8 cellular contexts compared by ENCODE assay signal in genomic region chr2:194166818-194167217, GRCh38.
DNase-seq lines count a peak whose midpoint lies in the region; ATAC-seq and TF ChIP-seq lines count a peak whose summit lies in the region.

No MANE protein-coding gene starts in this region.

- TF ChIP-seq CTCF in BJ (IDR thresholded peaks at IDR 0.05; ENCODE audit: insufficient read depth, low read depth, low read length) (peak; percentile 30), prostate gland (IDR thresholded peaks at IDR 0.05) (peak in 3 of 4 experiments; percentile 21 to 31 (median 27)), tibial nerve (IDR thresholded peaks at IDR 0.05) (peak in 2 of 5 experiments; percentile 25 to 34)

- no peak for TF ChIP-seq EP300 in tibial nerve (IDR thresholded peaks at IDR 0.05)

- H3K27ac ChIP-seq in prostate gland (no peak overlapping the region), tibial nerve (no peak overlapping the region)

- H3K36me3 ChIP-seq in BJ (ENCODE audit: control insufficient read depth, insufficient read depth, low read length) (no peaks in the 10 kb centered on the region), prostate gland (no peaks in the 10 kb centered on the region), tibial nerve (no peaks in the 10 kb centered on the region)

- H3K4me1 ChIP-seq in prostate gland (replicated peaks) (no peaks in the 10 kb centered on the region), tibial nerve (no peaks in the 10 kb centered on the region)

- H3K27me3 ChIP-seq in BJ (ENCODE audit: control insufficient read depth, insufficient read depth, low read length) (no peaks in the 10 kb centered on the region), prostate gland (replicated peaks; ENCODE audit: insufficient read depth) (no peaks in the 10 kb centered on the region), tibial nerve (no peaks in the 10 kb centered on the region)

- WGBS in prostate gland, result 49% methylated on average over 2 of the region's 2 CpGs
- WGBS in tibial nerve, 2 donors, result 46 to 49% methylated on average over 2 of the region's 2 CpGs

- DNase-seq in BJ (ENCODE audit: low read depth), result no peak
- peak; percentile 64 for DNase-seq in NCI-H69 (lab: John Stamatoyannopoulos, UW)
- DNase-seq in dermis blood vessel endothelial cell, result peak; percentile 17
- DNase-seq in prostate gland (ENCODE audit: low spot score), result no peak
- no peak for DNase-seq in tibial nerve (ENCODE audit: low spot score in 2 of 2)
- DNase-seq in NK-92 (lab: John Stamatoyannopoulos, UW; ENCODE audit: unreplicated experiment), result no peak

- CTCF ChIA-PET in BJ (lab: Yijun Ruan, JAX), result no interaction called here

- ATAC-seq in GM18868 (IDR thresholded peaks at IDR 0.05; ENCODE audit: unreplicated experiment) (peak; percentile 91), HG03097 (IDR thresholded peaks at IDR 0.05; ENCODE audit: low FRiP score, unreplicated experiment) (peak; percentile 82)

- TF ChIP-seq POLR2A in prostate gland (IDR thresholded peaks at IDR 0.05), result no peak
- no peak for TF ChIP-seq POLR2A in tibial nerve (IDR thresholded peaks at IDR 0.05)

- POLR2A ChIA-PET in BJ (lab: Charles Lee), result no interaction called here

- H3K4me3 ChIP-seq in BJ (ENCODE audit: low read depth, low read length) (no peak overlapping the region), prostate gland (no peak overlapping the region), tibial nerve (no peak overlapping the region)

- H3K9me3 ChIP-seq in prostate gland, result no peaks in the 10 kb centered on the region
- H3K9me3 ChIP-seq in tibial nerve, result no peaks in the 10 kb centered on the region

- intact Hi-C loops in prostate gland (cut with DNase I), result no loop called here

Comparison
In these comparisons a context has a peak if more than half of its experiments do, and no peak if none do; other contexts are left out.
1. DNase-seq: peak in NCI-H69 (single experiment) and dermis blood vessel endothelial cell (single experiment); none in BJ (single experiment), prostate gland (single experiment), tibial nerve (0 of 2) and NK-92 (single experiment).